In genomic region chr14:90398841-90399540, GRCh38 we compare ENCODE assay signal across 8 cellular contexts. TPM values are rescaled to one million over a fixed set of nuclear protein-coding genes. Genes with fewer than 3 reads are reported as not detected.
DNase-seq lines count a peak whose midpoint lies in the region; ATAC-seq and TF ChIP-seq lines count a peak whose summit lies in the region.

No MANE protein-coding gene starts in this region.

- H3K79me2 ChIP-seq in PC-9 (ENCODE audit: low read depth) = peaks cover 32% of the 10 kb centered on the region

- TF ChIP-seq CTCF in GM06990 (IDR thresholded peaks at IDR 0.05; ENCODE audit: insufficient read depth, low read length, poor library complexity, severe bottlenecking) (no peak), PC-9 (conservative IDR thresholded peaks at IDR 0.05) (no peak), epithelial cell of proximal tubule (conservative IDR thresholded peaks at IDR 0.05; ENCODE audit: low read depth, low read length) (no peak), prostate gland (IDR thresholded peaks at IDR 0.05) (no peak)

- H3K4me1 ChIP-seq in PC-9 (replicated peaks; ENCODE audit: insufficient read depth) = peaks cover 16% of the 10 kb centered on the region
- peaks cover 26% of the 10 kb centered on the region for H3K4me1 ChIP-seq in prostate gland (replicated peaks)

- no peak for ATAC-seq in GM19452 (IDR thresholded peaks at IDR 0.05; ENCODE audit: unreplicated experiment)
- ATAC-seq in activated CD4-positive, CD25-positive, alpha-beta regulatory T cell treated with anti-CD3 and anti-CD28 coated beads, Interleukin-2, amount 50 U/mL, for 24 hours = no peak

- H3K4me2 ChIP-seq in PC-9 = peak overlapping the region; percentile 88

- peaks cover 15% of the 10 kb centered on the region; the same call in 1 of the 2 replicates for H4K20me1 ChIP-seq in PC-9 (ENCODE audit: insufficient read depth)

- no peak overlapping the region for H3K27ac ChIP-seq in PC-9
- peak overlapping the region; percentile 81 to 89 for H3K27ac ChIP-seq in prostate gland

- H2AFZ ChIP-seq in PC-9 = no peak overlapping the region

- 22% methylated on average over 8 of the region's 8 CpGs for WGBS in prostate gland

- no peak for DNase-seq in GM06990 (ENCODE audit: extremely low read depth, insufficient read length)
- no peak for DNase-seq in PC-9
- no peak for DNase-seq in epithelial cell of proximal tubule (ENCODE audit: low read depth)
- no peak for DNase-seq in prostate gland (ENCODE audit: low spot score)
- DNase-seq in KBM-7 = no peak
- DNase-seq in NCI-H2029 (lab: John Stamatoyannopoulos, UW) = no peak

- H3F3A ChIP-seq in PC-9 (ENCODE audit: insufficient read depth, low read depth) = no peaks in the 10 kb centered on the region

- no peaks in the 10 kb centered on the region for H3K9me3 ChIP-seq in PC-9 (ENCODE audit: insufficient read depth, low read depth)
- no peaks in the 10 kb centered on the region for H3K9me3 ChIP-seq in prostate gland

- in situ Hi-C loops in KBM-7 (cut with MboI; ENCODE audit: low pct_unique_long_range_greater_than_20kb, low sequenced_read_pairs) = no loop called here

- CTCF ChIA-PET in PC-9 (lab: Charles Lee) = no interaction called here

- H3K4me3 ChIP-seq in GM06990 (replicated peaks; ENCODE audit: low read depth, low read length) (peak overlapping the region; percentile 89), PC-9 (peak overlapping the region; percentile 86), epithelial cell of proximal tubule (ENCODE audit: low read depth, low read length) (peak overlapping the region; percentile 64), prostate gland (peak overlapping the region; percentile 90 to 93)

- no peak for TF ChIP-seq POLR2A in prostate gland (IDR thresholded peaks at IDR 0.05)

- intact Hi-C loops in PC-9 (cut with micrococcal nuclease; ENCODE audit: unreplicated experiment) (loop anchor here (1.0 to 10.0 kb wide), 6 partner anchors 67 to 298 kb away; partner anchors contain the start of gene NRDE2), prostate gland (cut with DNase I) (loop anchor here (1.0 to 5.0 kb wide), 4 partner anchors 67 to 413 kb away; partner anchors contain the start of gene NRDE2)

- no TSS peak for BruUV-seq in PC-9 (replicated peaks; lab: Mats Ljungman, UMichigan)

- no peaks in the 10 kb centered on the region for H3K9me2 ChIP-seq in PC-9 (ENCODE audit: insufficient read depth)

- POLR2A ChIA-PET in PC-9 (lab: Charles Lee; ENCODE audit: unreplicated experiment) = no interaction called here

- peaks cover 17% of the 10 kb centered on the region for H3K36me3 ChIP-seq in GM06990 (ENCODE audit: control insufficient read depth, insufficient read depth, low read length)
- H3K36me3 ChIP-seq in PC-9 (ENCODE audit: low read depth) = peaks cover 27% of the 10 kb centered on the region; the same call in 1 of the 2 replicates
- peaks cover 14 to 18% of the 10 kb centered on the region in 2 donors for H3K36me3 ChIP-seq in prostate gland

- H3K27me3 ChIP-seq in GM06990 (replicated peaks; ENCODE audit: control insufficient read depth, insufficient read depth, low read length) (no peaks in the 10 kb centered on the region), PC-9 (ENCODE audit: insufficient read depth, low read depth) (no peaks in the 10 kb centered on the region), prostate gland (replicated peaks; ENCODE audit: insufficient read depth) (no peaks in the 10 kb centered on the region)

RNA-seq across cellular contexts. Expression of gene CALM1, which starts 2.2 kb away (rescaled TPM):
- 103 and 122 TPM in 2 replicates for total RNA-seq in PC-9 (2021)
- 509 and 520 TPM in 2 replicates for total RNA-seq in epithelial cell of proximal tubule
- 100 to 1,000 TPM; 237 to 287 TPM for total RNA-seq in prostate gland
